ENCODE assay signal across 1 cellular context in the genomic region with DNA sequence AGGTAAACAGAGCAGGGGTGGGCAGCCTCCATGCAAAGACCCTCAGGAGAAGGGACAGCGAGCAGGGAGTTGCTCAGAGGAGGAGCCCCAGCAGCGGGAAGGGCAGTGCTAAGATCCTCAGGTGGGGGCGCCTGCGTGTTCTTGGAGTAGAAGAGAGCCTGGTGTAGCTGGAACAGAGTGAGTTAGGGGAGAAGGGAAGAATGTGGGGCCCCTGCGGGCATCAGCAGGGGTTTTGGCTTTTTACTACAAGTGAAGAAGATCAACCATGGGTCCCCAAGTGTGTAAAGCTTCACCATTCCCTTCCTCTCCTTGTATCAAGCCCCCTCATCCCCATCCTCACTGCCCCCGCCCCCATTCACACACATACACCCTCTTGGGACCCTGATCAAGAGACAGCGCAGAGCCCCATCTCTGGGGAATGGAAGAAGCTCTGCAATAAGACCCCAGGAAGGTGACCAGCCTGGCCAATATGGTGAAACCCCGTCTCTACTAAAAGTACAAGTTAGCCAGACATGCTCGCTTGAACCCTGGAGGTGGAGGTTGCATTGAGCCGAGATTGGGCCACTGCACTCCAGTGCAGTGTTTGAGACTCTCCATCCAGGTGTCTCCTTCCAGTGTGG.
TF ChIP-seq lines count a peak whose summit lies in the region.

No MANE protein-coding gene starts in this region.

TF ChIP-seq in H1, 55 proteins besides CTCF, POLR2A, EP300 and RAD21:
- no peak for TF ChIP-seq JUN (IDR thresholded peaks at IDR 0.05; ENCODE audit: low read depth, low read length)
- TF ChIP-seq, protein P1, sequence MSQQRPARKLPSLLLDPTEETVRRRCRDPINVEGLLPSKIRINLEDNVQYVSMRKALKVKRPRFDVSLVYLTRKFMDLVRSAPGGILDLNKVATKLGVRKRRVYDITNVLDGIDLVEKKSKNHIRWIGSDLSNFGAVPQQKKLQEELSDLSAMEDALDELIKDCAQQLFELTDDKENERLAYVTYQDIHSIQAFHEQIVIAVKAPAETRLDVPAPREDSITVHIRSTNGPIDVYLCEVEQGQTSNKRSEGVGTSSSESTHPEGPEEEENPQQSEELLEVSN (IDR thresholded peaks at IDR 0.05) = no peak
- no peak for TF ChIP-seq SP2 (IDR thresholded peaks at IDR 0.05; ENCODE audit: low read length)
- TF ChIP-seq, protein P2, sequence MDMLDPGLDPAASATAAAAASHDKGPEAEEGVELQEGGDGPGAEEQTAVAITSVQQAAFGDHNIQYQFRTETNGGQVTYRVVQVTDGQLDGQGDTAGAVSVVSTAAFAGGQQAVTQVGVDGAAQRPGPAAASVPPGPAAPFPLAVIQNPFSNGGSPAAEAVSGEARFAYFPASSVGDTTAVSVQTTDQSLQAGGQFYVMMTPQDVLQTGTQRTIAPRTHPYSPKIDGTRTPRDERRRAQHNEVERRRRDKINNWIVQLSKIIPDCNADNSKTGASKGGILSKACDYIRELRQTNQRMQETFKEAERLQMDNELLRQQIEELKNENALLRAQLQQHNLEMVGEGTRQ (IDR thresholded peaks at IDR 0.05; ENCODE audit: low read length) = no peak
- no peak for TF ChIP-seq SIX5 (IDR thresholded peaks at IDR 0.05; ENCODE audit: low read depth, low read length)
- TF ChIP-seq BACH1 (IDR thresholded peaks at IDR 0.05; ENCODE audit: low read length) = no peak
- TF ChIP-seq RFX5 (IDR thresholded peaks at IDR 0.05; ENCODE audit: borderline replicate concordance, low read depth, low read length) = no peak
- TF ChIP-seq RNF2 (IDR thresholded peaks at IDR 0.05; ENCODE audit: borderline replicate concordance, low read depth, low read length, missing control alignments, poor library complexity, severe bottlenecking) = no peak
- no peak for TF ChIP-seq EZH2 (IDR thresholded peaks at IDR 0.05; ENCODE audit: low read depth, low read length, severe bottlenecking)
- no peak for TF ChIP-seq NRF1 (IDR thresholded peaks at IDR 0.05; ENCODE audit: low read depth, low read length)
- TF ChIP-seq MAFK (IDR thresholded peaks at IDR 0.05; ENCODE audit: low read depth, low read length) = no peak
- no peak for TF ChIP-seq TEAD4 (IDR thresholded peaks at IDR 0.05; ENCODE audit: low read depth, low read length)
- TF ChIP-seq CHD1 (IDR thresholded peaks at IDR 0.05; ENCODE audit: low read depth, low read length) = no peak
- TF ChIP-seq ASH2L (IDR thresholded peaks at IDR 0.05; ENCODE audit: low read length) = no peak
